1 cellular context compared by ENCODE assay signal in the genomic region with DNA sequence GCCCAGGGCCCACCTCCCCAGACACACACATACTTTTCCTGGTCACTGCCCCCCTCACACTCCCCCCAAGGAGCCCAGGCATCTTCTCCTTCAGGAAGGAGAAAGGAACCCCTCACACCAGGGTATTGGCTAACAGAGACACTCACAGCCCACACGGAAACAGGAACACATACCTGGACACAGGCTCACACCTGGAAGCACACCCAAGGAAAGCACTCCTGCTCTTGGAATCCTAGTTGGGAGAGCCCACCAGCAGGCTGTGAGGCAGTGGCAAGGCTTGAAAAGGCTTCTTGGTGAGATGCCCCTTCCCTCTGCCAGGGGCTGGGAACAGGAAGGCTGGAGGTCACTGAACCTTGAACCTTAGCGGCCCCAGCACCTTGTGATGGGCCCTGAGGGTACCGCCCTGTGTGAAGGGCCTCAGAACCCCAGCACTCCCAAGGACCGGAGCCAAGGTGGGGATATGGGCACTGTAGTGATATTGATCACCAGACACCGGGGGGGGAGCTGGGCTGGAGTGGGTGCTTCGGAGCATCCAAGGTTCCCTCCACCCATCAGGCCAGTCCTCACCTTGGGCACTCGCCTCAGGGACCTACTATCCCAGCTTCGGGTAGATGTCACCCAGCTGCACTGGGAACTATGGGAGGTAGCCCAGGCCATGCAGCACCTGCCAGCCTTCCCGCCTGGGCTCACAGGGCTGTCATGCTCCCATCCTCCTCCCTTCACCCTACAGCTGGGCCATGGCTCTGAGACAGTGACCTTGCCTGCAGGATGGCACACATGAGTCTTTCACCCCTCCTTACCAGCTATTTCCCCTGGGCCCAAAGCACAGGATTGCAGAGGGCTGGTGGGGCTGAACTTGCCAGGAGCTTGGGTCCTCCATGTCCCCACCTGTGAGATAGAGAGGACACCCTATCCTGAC.
A peak's percentile ranks its signal among the peaks of the same experiment; 100 is the strongest.
TF ChIP-seq lines count a peak whose summit lies in the region.

No MANE protein-coding gene starts in this region.

TF ChIP-seq in H1, 55 proteins besides CTCF, POLR2A, EP300 and RAD21:
- no peak for TF ChIP-seq TEAD4 (IDR thresholded peaks at IDR 0.05; ENCODE audit: low read depth, low read length)
- peak; percentile 21; the same call in 1 of the 2 replicates for TF ChIP-seq SUZ12 (IDR thresholded peaks at IDR 0.05; ENCODE audit: low read length)
- no peak for TF ChIP-seq CHD1 (IDR thresholded peaks at IDR 0.05; ENCODE audit: low read depth, low read length)
